In the genomic region with DNA sequence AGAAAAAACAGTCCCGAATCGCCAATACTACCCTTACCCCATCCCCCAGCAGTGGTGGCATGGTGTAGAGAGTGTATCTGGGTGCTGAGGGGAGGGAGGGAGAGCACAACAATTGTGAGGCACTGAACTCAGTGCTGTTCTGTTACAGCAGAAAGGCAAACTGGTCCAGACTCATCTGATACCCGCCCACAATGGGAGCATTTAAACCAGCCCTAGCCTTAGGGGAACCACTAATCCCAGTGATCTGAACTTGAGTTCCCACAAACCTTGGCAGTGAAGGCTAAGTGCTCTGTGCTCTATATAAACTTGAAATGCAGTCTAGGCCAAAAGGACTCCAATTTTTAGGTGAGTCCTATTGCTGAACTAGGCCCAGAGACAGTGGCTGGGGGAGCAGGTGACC, we compare ENCODE assay signal across 26 cellular contexts.
"Had no signal": no experiment of that assay in that cellular context is flagged by ENCODE, and none has a peak within 500 bp of the region (broad histone marks: within the 10 kb centered on the region; RNA-seq: fewer than 3 reads in every experiment).

No MANE protein-coding gene starts in this region.

- H3K4me1 Mint-ChIP-seq: memory B cell, neural crest cell had no signal

- H3K36me3 ChIP-seq: gastroesophageal sphincter, heart right ventricle, lower lobe of right lung, neutrophil, right lobe of liver, stomach, thyroid gland, vagina had no signal

- H3K27ac ChIP-seq: dorsolateral prefrontal cortex, gastroesophageal sphincter, heart right ventricle, lower lobe of right lung, neutrophil, parathyroid adenoma, right lobe of liver, stomach, thyroid gland, vagina had no signal

- H3K4me1 ChIP-seq: gastroesophageal sphincter, heart right ventricle, lower lobe of right lung, parathyroid adenoma, right lobe of liver, stomach, thyroid gland, vagina had no signal

- H3K9me3 ChIP-seq: gastroesophageal sphincter, heart right ventricle, lower lobe of right lung, neutrophil, stomach, thyroid gland, vagina had no signal

- H3K27ac Mint-ChIP-seq: memory B cell; natural killer cell treated with Interleukin-12 subunit alpha and Interleukin-12 subunit beta and Interleukin-15 and Interleukin-18, amount 100 ng/mL, for 72 hours; progenitor cell of endocrine pancreas had no signal

- H3K4me3 Mint-ChIP-seq: memory B cell; natural killer cell treated with Interleukin-12 subunit alpha and Interleukin-12 subunit beta and Interleukin-15 and Interleukin-18, amount 100 ng/mL, for 72 hours; neural crest cell had no signal

- FAIRE-seq: colon, small intestine had no signal

- H3K27me3 Mint-ChIP-seq: memory B cell; natural killer cell treated with Interleukin-12 subunit alpha and Interleukin-12 subunit beta and Interleukin-15 and Interleukin-18, amount 100 ng/mL, for 72 hours; progenitor cell of endocrine pancreas had no signal

- H3K27me3 ChIP-seq: dorsolateral prefrontal cortex, gastroesophageal sphincter, heart right ventricle, neutrophil, right lobe of liver, stomach, thyroid gland, vagina had no signal

- H3K4me3 ChIP-seq: dorsolateral prefrontal cortex, gastroesophageal sphincter, heart right ventricle, lower lobe of right lung, right lobe of liver, stomach, thyroid gland, vagina had no signal

- H3K36me3 Mint-ChIP-seq: memory B cell; natural killer cell treated with Interleukin-12 subunit alpha and Interleukin-12 subunit beta and Interleukin-15 and Interleukin-18, amount 100 ng/mL, for 72 hours had no signal

- DNase-seq: dorsolateral prefrontal cortex; effector CD4-positive, alpha-beta T cell; glutamatergic neuron; heart right ventricle; hippocampal formation; islet precursor cell; left ventricle myocardium superior; lower lobe of right lung; right lobe of liver; small intestine; stimulated activated CD4-positive, alpha-beta T cell treated with anti-CD3 and anti-CD28 coated beads, Interleukin-15, amount 100 ng/mL, for 24 hours; stimulated activated CD4-positive, alpha-beta T cell treated with anti-CD3 and anti-CD28 coated beads, Interleukin-2, amount 100 ng/mL, for 48 hours; stimulated activated CD8-positive, alpha-beta memory T cell treated with anti-CD3 and anti-CD28 coated beads, Interleukin-4, amount 100 ng/mL, for 48 hours; stimulated activated naive CD4-positive, alpha-beta T cell; stomach; thyroid gland; trophoblast cell had no signal
